ENCODE assay signal across 11 cellular contexts in genomic region chr12:108647199-108647935, GRCh38. TPM values are rescaled to one million over a fixed set of nuclear protein-coding genes. Genes with fewer than 3 reads are reported as not detected.
A peak's percentile ranks its signal among the peaks of the same experiment; 100 is the strongest.
DNase-seq lines count a peak whose midpoint lies in the region; ATAC-seq and TF ChIP-seq lines count a peak whose summit lies in the region.
"Had no signal": no experiment of that assay in that cellular context is flagged by ENCODE, and none has a peak within 500 bp of the region (broad histone marks: within the 10 kb centered on the region; RNA-seq: fewer than 3 reads in every experiment).

No MANE protein-coding gene starts in this region.

- H3K4me1 Mint-ChIP-seq in CD8-positive, alpha-beta T cell (ENCODE audit: low read depth), result peaks cover 33% of the 10 kb centered on the region

- H3K27me3 ChIP-seq in CD8-positive, alpha-beta T cell (ENCODE audit: insufficient read depth, low read length), result no peaks in the 10 kb centered on the region
- H3K27me3 ChIP-seq in Panc1 (ENCODE audit: control insufficient read depth, insufficient read depth, low read length) (no peaks in the 10 kb centered on the region), sigmoid colon (no peaks in the 10 kb centered on the region), aorta (ENCODE audit: control insufficient read depth in 1 of 2, insufficient read depth in 2 of 2, low read length in 1 of 2) (no peaks in the 10 kb centered on the region)

- CTCF ChIA-PET in CD8-positive, alpha-beta T cell (lab: Charles Lee), result interaction anchor here (0.6 to 9.0 kb wide), 12 partner anchors 13 to 1479 kb away, joined by 3 to 79 read pairs (median 4); partner anchors contain the start of gene SELPLG
- CTCF ChIA-PET in Panc1 (lab: Charles Lee), result no interaction called here

- no peak for ATAC-seq in CD8-positive, alpha-beta T cell
- ATAC-seq in Panc1 (peak; percentile 16; the same call in 1 of the 2 replicates), aorta (ENCODE audit: low FRiP score) (no peak), HG02798 (IDR thresholded peaks at IDR 0.05; ENCODE audit: poor library complexity, unreplicated experiment) (no peak)

- WGBS in sigmoid colon, 2 donors, result 83 to 89% methylated on average over 9 of the region's 9 CpGs
- WGBS in aorta, 2 donors, result 46 to 48% methylated on average over 9 of the region's 9 CpGs

- H3K27me3 Mint-ChIP-seq in CD8-positive, alpha-beta T cell (ENCODE audit: low read depth), result no peaks in the 10 kb centered on the region

- H3K4me3 ChIP-seq in CD8-positive, alpha-beta T cell (ENCODE audit: low read depth, low read length), result no peak overlapping the region
- H3K4me3 ChIP-seq in Panc1 (ENCODE audit: low read depth in 2 of 2, low read length in 2 of 2) (no peak overlapping the region), epithelial cell of proximal tubule (ENCODE audit: low read depth, low read length) (no peak overlapping the region), sigmoid colon (no peak overlapping the region), aorta (ENCODE audit: low read length in 2 of 2) (no peak overlapping the region)

- intact Hi-C loops in CD8-positive, alpha-beta T cell (cut with DNase I, micrococcal nuclease), result loop anchor here in 1 of 2 experiments (2.0 kb wide), 1 partner anchor 35 kb away; no protein-coding TSS in a partner anchor
- intact Hi-C loops in Panc1 (cut with micrococcal nuclease; ENCODE audit: unreplicated experiment), result no loop called here
- intact Hi-C loops in sigmoid colon (cut with DNase I), result no loop called here
- intact Hi-C loops in aorta (cut with DNase I), result loop anchor here in 1 of 2 donors (10.0 kb wide), 1 partner anchor 297 kb away; no protein-coding TSS in a partner anchor

- BruUV-seq in Panc1 (replicated peaks; lab: Mats Ljungman, UMichigan), result no TSS peak

- H3K27ac ChIP-seq in CD8-positive, alpha-beta T cell (ENCODE audit: low read depth, low read length), result no peak overlapping the region
- H3K27ac ChIP-seq in Panc1 (ENCODE audit: low read length) (no peak overlapping the region), sigmoid colon (peak overlapping the region; percentile 4 to 77 (median 62)), aorta (ENCODE audit: low read depth in 1 of 2, low read length in 2 of 2) (peak overlapping the region in 1 of 2 donors; percentile 41)

- TF ChIP-seq CTCF in CD8-positive, alpha-beta T cell (IDR thresholded peaks at IDR 0.05), result no peak
- no peak for TF ChIP-seq CTCF in Panc1 (IDR thresholded peaks at IDR 0.05)
- TF ChIP-seq CTCF in epithelial cell of proximal tubule (conservative IDR thresholded peaks at IDR 0.05; ENCODE audit: low read depth, low read length), result peak; percentile 30
- TF ChIP-seq CTCF in sigmoid colon (IDR thresholded peaks at IDR 0.05), result no peak

- TF ChIP-seq EP300 in sigmoid colon (IDR thresholded peaks at IDR 0.05), result no peak

- TF ChIP-seq POLR2A in sigmoid colon (IDR thresholded peaks at IDR 0.05), result no peak

- no peaks in the 10 kb centered on the region for H3K9me3 ChIP-seq in CD8-positive, alpha-beta T cell (ENCODE audit: low read length)
- H3K9me3 ChIP-seq in Panc1 (ENCODE audit: control insufficient read depth, insufficient read depth, low read depth, low read length) (no peaks in the 10 kb centered on the region), sigmoid colon (no peaks in the 10 kb centered on the region), aorta (ENCODE audit: control insufficient read depth, low read length) (no peaks in the 10 kb centered on the region)

- peaks cover 26% of the 10 kb centered on the region for H3K4me1 ChIP-seq in CD8-positive, alpha-beta T cell (ENCODE audit: insufficient read depth, low read length)
- peaks cover 3% of the 10 kb centered on the region; the same call in 1 of the 2 replicates for H3K4me1 ChIP-seq in Panc1 (ENCODE audit: control insufficient read depth, insufficient read depth, low read length)
- H3K4me1 ChIP-seq in sigmoid colon, result peaks cover 0 to 39% (median 31%) of the 10 kb centered on the region in 4 donors
- peaks cover 2 to 4% of the 10 kb centered on the region in 2 donors for H3K4me1 ChIP-seq in aorta (ENCODE audit: control insufficient read depth in 1 of 2, insufficient read depth in 2 of 2, low read length in 2 of 2)

- H3K9me3 Mint-ChIP-seq in CD8-positive, alpha-beta T cell, result no peaks in the 10 kb centered on the region

- H3K36me3 Mint-ChIP-seq in CD8-positive, alpha-beta T cell, result peaks cover 3% of the 10 kb centered on the region

- POLR2A ChIA-PET in CD8-positive, alpha-beta T cell (lab: Charles Lee), result interaction anchor here (0.7 to 3.8 kb wide), 6 partner anchors 12 to 164 kb away, joined by 3 to 35 read pairs (median 4); partner anchors contain the start of gene SELPLG
- POLR2A ChIA-PET in Panc1 (lab: Charles Lee), result no interaction called here

- no peaks in the 10 kb centered on the region for H3K36me3 ChIP-seq in CD8-positive, alpha-beta T cell (ENCODE audit: insufficient read depth, low read length)
- H3K36me3 ChIP-seq in Panc1 (ENCODE audit: control insufficient read depth, insufficient read depth, low read length), result peaks cover 10% of the 10 kb centered on the region
- H3K36me3 ChIP-seq in sigmoid colon, result peaks cover 31 to 77% (median 48%) of the 10 kb centered on the region in 4 donors
- H3K36me3 ChIP-seq in aorta (ENCODE audit: control insufficient read depth in 1 of 2, insufficient read depth in 2 of 2, low read length in 1 of 2), result peaks cover 0 to 13% of the 10 kb centered on the region in 2 donors

- no peak overlapping the region for H3K4me3 Mint-ChIP-seq in CD8-positive, alpha-beta T cell

- no peak for DNase-seq in CD8-positive, alpha-beta T cell
- DNase-seq in Panc1 (ENCODE audit: low read depth, low spot score) (no peak), epithelial cell of proximal tubule (ENCODE audit: low read depth) (no peak), sigmoid colon (no peak), NCI-H2029 (lab: John Stamatoyannopoulos, UW) (no peak), aorta (no peak), NCI-H2171 (lab: John Stamatoyannopoulos, UW) (no peak)
- DNase-seq: activated T-cell treated with anti-CD3 and anti-CD28 coated beads, Interleukin-2, amount 50 U/mL, for 48 hours; KBM-7; NCI-H526 had no signal

- in situ Hi-C loops in Panc1 (cut with HindIII; ENCODE audit: low pct_unique_long_range_greater_than_20kb, low sequenced_read_pairs), result no loop called here

- peak overlapping the region; percentile 37 for H3K27ac Mint-ChIP-seq in CD8-positive, alpha-beta T cell

RNA-seq across cellular contexts. Expression of gene SELPLG, which starts 13.7 kb away (rescaled TPM):
- 10 to 100 TPM; 30.4 to 32.3 TPM for total RNA-seq in CD8-positive, alpha-beta T cell
- 0.41 TPM for total RNA-seq in Panc1 (2021; ENCODE audit: unreplicated experiment)
- polyA plus RNA-seq in Panc1 (2012; ENCODE audit: insufficient read length), result 0.42 TPM
- total RNA-seq in epithelial cell of proximal tubule, result 0.46 and 1.0 TPM in 2 replicates
- total RNA-seq in sigmoid colon, result 1 to 10 TPM; 6.1 to 10.0 (median 7.6) TPM
- polyA plus RNA-seq in sigmoid colon, result 10 to 100 TPM in 1 of 3 donors, 1 to 10 TPM in 2; 1.8 to 26.1 (median 6.7) TPM
- 10 to 100 TPM in 1 of 2 donors, 1 to 10 TPM in 1; 8.1 to 13.0 TPM for total RNA-seq in aorta
- polyA plus RNA-seq in aorta, result 1 to 10 TPM in 1 of 2 donors, under 1 TPM in 1; 0.87 to 5.4 TPM

RNA-seq across cellular contexts. Expression of gene TMEM119, which starts 49.5 kb away (rescaled TPM):
- 1 to 10 TPM; 1.2 to 1.9 TPM for total RNA-seq in CD8-positive, alpha-beta T cell
- total RNA-seq in Panc1 (2021; ENCODE audit: unreplicated experiment), result not detected
- polyA plus RNA-seq in Panc1 (2012; ENCODE audit: insufficient read length), result not detected
- total RNA-seq in epithelial cell of proximal tubule, result 0.06 TPM in 1 of 2 replicates, not detected in the other
- 10 to 100 TPM in 1 of 4 donors, 1 to 10 TPM in 2, under 1 TPM in 1; 0.95 to 11.6 (median 6.7) TPM for total RNA-seq in sigmoid colon
- 10 to 100 TPM in 1 of 3 donors, 1 to 10 TPM in 2; 1.8 to 16.9 (median 2.4) TPM for polyA plus RNA-seq in sigmoid colon
- total RNA-seq in aorta, result 10 to 100 TPM; 14.7 to 21.1 TPM
- 1 to 10 TPM in 1 of 2 donors, under 1 TPM in 1; 0.26 to 1.4 TPM for polyA plus RNA-seq in aorta

Comparison
In these comparisons a context has a peak if more than half of its experiments do, and no peak if none do; other contexts are left out.
1. H3K27ac ChIP-seq: peak in sigmoid colon (4 of 4); none in CD8-positive, alpha-beta T cell (single experiment) and Panc1 (single experiment).